In the genomic region with DNA sequence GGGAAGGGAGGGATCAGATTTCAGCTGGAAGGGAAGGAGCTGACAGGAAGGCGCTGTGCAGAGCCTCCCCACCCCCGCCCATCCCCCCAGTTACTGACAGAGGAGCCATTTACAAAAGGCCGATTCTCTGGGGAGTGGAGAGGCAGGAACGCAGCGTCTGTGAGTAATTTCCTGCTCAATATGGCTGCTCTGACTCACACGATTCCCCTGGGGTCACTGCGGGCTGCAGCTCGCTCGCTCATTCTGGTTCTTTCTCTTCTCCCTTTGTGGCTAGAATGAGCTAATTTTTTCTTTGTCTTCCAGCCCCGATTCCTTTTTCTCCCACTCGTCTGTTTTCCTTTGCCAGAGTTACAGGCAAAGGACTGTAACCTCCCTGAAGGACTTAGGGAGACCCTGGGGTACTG, we compare ENCODE assay signal across 1 cellular context.
A peak's percentile ranks its signal among the peaks of the same experiment; 100 is the strongest.
TF ChIP-seq lines count a peak whose summit lies in the region.

No MANE protein-coding gene starts in this region.

TF ChIP-seq in HEK293, 187 proteins besides CTCF, POLR2A, EP300 and RAD21 (continued from another document and continues in another):
- TF ChIP-seq, protein P1, sequence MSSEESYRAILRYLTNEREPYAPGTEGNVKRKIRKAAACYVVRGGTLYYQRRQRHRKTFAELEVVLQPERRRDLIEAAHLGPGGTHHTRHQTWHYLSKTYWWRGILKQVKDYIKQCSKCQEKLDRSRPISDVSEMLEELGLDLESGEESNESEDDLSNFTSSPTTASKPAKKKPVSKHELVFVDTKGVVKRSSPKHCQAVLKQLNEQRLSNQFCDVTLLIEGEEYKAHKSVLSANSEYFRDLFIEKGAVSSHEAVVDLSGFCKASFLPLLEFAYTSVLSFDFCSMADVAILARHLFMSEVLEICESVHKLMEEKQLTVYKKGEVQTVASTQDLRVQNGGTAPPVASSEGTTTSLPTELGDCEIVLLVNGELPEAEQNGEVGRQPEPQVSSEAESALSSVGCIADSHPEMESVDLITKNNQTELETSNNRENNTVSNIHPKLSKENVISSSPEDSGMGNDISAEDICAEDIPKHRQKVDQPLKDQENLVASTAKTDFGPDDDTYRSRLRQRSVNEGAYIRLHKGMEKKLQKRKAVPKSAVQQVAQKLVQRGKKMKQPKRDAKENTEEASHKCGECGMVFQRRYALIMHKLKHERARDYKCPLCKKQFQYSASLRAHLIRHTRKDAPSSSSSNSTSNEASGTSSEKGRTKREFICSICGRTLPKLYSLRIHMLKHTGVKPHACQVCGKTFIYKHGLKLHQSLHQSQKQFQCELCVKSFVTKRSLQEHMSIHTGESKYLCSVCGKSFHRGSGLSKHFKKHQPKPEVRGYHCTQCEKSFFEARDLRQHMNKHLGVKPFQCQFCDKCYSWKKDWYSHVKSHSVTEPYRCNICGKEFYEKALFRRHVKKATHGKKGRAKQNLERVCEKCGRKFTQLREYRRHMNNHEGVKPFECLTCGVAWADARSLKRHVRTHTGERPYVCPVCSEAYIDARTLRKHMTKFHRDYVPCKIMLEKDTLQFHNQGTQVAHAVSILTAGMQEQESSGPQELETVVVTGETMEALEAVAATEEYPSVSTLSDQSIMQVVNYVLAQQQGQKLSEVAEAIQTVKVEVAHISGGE (tag by site-specific recombination; conservative IDR thresholded peaks at IDR 0.05; ENCODE audit: low read depth), result peak; percentile 94
- peak; percentile 26; the same call in 1 of the 2 replicates for TF ChIP-seq ZFHX2 (tag by site-specific recombination; conservative IDR thresholded peaks at IDR 0.05)
- TF ChIP-seq EGR2 (tag by site-specific recombination; IDR thresholded peaks at IDR 0.05; ENCODE audit: low read depth), result no peak
- TF ChIP-seq PRDM1 (tag by site-specific recombination; IDR thresholded peaks at IDR 0.05), result no peak
- TF ChIP-seq SP2 (tag by site-specific recombination; IDR thresholded peaks at IDR 0.05), result peak; percentile 75
- TF ChIP-seq, protein P2, sequence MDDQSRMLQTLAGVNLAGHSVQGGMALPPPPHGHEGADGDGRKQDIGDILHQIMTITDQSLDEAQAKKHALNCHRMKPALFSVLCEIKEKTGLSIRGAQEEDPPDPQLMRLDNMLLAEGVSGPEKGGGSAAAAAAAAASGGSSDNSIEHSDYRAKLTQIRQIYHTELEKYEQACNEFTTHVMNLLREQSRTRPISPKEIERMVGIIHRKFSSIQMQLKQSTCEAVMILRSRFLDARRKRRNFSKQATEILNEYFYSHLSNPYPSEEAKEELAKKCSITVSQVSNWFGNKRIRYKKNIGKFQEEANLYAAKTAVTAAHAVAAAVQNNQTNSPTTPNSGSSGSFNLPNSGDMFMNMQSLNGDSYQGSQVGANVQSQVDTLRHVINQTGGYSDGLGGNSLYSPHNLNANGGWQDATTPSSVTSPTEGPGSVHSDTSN (CRISPR knock-in tag; IDR thresholded peaks at IDR 0.05), result no peak
- TF ChIP-seq, protein P3, sequence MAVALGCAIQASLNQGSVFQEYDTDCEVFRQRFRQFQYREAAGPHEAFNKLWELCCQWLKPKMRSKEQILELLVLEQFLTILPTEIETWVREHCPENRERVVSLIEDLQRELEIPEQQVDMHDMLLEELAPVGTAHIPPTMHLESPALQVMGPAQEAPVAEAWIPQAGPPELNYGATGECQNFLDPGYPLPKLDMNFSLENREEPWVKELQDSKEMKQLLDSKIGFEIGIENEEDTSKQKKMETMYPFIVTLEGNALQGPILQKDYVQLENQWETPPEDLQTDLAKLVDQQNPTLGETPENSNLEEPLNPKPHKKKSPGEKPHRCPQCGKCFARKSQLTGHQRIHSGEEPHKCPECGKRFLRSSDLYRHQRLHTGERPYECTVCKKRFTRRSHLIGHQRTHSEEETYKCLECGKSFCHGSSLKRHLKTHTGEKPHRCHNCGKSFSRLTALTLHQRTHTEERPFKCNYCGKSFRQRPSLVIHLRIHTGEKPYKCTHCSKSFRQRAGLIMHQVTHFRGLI (tag by site-specific recombination; IDR thresholded peaks at IDR 0.05), result peak; percentile 51; the same call in 1 of the 2 replicates
- TF ChIP-seq, protein P4, sequence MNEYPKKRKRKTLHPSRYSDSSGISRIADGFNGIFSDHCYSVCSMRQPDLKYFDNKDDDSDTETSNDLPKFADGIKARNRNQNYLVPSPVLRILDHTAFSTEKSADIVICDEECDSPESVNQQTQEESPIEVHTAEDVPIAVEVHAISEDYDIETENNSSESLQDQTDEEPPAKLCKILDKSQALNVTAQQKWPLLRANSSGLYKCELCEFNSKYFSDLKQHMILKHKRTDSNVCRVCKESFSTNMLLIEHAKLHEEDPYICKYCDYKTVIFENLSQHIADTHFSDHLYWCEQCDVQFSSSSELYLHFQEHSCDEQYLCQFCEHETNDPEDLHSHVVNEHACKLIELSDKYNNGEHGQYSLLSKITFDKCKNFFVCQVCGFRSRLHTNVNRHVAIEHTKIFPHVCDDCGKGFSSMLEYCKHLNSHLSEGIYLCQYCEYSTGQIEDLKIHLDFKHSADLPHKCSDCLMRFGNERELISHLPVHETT (tag by site-specific recombination; IDR thresholded peaks at IDR 0.05), result peak; percentile 90
- peak; percentile 74; the same call in 1 of the 2 replicates for TF ChIP-seq ZNF391 (tag by site-specific recombination; IDR thresholded peaks at IDR 0.05; ENCODE audit: borderline replicate concordance, low read depth)
- no peak for TF ChIP-seq ZNF433 (tag by site-specific recombination; IDR thresholded peaks at IDR 0.05; ENCODE audit: low read depth)
- TF ChIP-seq ZNF785 (tag by site-specific recombination; IDR thresholded peaks at IDR 0.05), result no peak
- TF ChIP-seq, protein P5, sequence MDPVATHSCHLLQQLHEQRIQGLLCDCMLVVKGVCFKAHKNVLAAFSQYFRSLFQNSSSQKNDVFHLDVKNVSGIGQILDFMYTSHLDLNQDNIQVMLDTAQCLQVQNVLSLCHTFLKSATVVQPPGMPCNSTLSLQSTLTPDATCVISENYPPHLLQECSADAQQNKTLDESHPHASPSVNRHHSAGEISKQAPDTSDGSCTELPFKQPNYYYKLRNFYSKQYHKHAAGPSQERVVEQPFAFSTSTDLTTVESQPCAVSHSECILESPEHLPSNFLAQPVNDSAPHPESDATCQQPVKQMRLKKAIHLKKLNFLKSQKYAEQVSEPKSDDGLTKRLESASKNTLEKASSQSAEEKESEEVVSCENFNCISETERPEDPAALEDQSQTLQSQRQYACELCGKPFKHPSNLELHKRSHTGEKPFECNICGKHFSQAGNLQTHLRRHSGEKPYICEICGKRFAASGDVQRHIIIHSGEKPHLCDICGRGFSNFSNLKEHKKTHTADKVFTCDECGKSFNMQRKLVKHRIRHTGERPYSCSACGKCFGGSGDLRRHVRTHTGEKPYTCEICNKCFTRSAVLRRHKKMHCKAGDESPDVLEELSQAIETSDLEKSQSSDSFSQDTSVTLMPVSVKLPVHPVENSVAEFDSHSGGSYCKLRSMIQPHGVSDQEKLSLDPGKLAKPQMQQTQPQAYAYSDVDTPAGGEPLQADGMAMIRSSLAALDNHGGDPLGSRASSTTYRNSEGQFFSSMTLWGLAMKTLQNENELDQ (tag by site-specific recombination; IDR thresholded peaks at IDR 0.05; ENCODE audit: low read depth), result no peak
- no peak for TF ChIP-seq ZNF791 (tag by site-specific recombination; IDR thresholded peaks at IDR 0.05)
- no peak for TF ChIP-seq ZNF571 (tag by site-specific recombination; IDR thresholded peaks at IDR 0.05)
- TF ChIP-seq ZNF529 (tag by site-specific recombination; IDR thresholded peaks at IDR 0.05; ENCODE audit: insufficient replicate concordance), result no peak
- TF ChIP-seq, protein P6, sequence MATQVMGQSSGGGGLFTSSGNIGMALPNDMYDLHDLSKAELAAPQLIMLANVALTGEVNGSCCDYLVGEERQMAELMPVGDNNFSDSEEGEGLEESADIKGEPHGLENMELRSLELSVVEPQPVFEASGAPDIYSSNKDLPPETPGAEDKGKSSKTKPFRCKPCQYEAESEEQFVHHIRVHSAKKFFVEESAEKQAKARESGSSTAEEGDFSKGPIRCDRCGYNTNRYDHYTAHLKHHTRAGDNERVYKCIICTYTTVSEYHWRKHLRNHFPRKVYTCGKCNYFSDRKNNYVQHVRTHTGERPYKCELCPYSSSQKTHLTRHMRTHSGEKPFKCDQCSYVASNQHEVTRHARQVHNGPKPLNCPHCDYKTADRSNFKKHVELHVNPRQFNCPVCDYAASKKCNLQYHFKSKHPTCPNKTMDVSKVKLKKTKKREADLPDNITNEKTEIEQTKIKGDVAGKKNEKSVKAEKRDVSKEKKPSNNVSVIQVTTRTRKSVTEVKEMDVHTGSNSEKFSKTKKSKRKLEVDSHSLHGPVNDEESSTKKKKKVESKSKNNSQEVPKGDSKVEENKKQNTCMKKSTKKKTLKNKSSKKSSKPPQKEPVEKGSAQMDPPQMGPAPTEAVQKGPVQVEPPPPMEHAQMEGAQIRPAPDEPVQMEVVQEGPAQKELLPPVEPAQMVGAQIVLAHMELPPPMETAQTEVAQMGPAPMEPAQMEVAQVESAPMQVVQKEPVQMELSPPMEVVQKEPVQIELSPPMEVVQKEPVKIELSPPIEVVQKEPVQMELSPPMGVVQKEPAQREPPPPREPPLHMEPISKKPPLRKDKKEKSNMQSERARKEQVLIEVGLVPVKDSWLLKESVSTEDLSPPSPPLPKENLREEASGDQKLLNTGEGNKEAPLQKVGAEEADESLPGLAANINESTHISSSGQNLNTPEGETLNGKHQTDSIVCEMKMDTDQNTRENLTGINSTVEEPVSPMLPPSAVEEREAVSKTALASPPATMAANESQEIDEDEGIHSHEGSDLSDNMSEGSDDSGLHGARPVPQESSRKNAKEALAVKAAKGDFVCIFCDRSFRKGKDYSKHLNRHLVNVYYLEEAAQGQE (tag by site-specific recombination; IDR thresholded peaks at IDR 0.05), result no peak
- TF ChIP-seq ZNF16 (tag by site-specific recombination; IDR thresholded peaks at IDR 0.05; ENCODE audit: low read depth), result no peak
- no peak for TF ChIP-seq ZNF776 (tag by site-specific recombination; IDR thresholded peaks at IDR 0.05; ENCODE audit: borderline replicate concordance)
- TF ChIP-seq ZNF169 (tag by site-specific recombination; IDR thresholded peaks at IDR 0.05), result no peak
- no peak for TF ChIP-seq ZNF521 (tag by site-specific recombination; IDR thresholded peaks at IDR 0.05)
- peak; percentile 90 for TF ChIP-seq YY1 (tag by site-specific recombination; IDR thresholded peaks at IDR 0.05)
- TF ChIP-seq ZNF544 (tag by site-specific recombination; IDR thresholded peaks at IDR 0.05), result no peak
- TF ChIP-seq ZNF560 (tag by site-specific recombination; IDR thresholded peaks at IDR 0.05; ENCODE audit: borderline replicate concordance), result no peak
- no peak for TF ChIP-seq HOXD13 (CRISPR knock-in tag; IDR thresholded peaks at IDR 0.05; ENCODE audit: borderline replicate concordance)
- no peak for TF ChIP-seq ZNF626 (tag by site-specific recombination; IDR thresholded peaks at IDR 0.05)
- TF ChIP-seq ZNF366 (tag by site-specific recombination; conservative IDR thresholded peaks at IDR 0.05), result peak; percentile 89
- TF ChIP-seq ZNF214 (tag by site-specific recombination; IDR thresholded peaks at IDR 0.05; ENCODE audit: borderline replicate concordance), result no peak
- no peak for TF ChIP-seq ZNF354C (tag by site-specific recombination; IDR thresholded peaks at IDR 0.05; ENCODE audit: borderline replicate concordance, low read depth)
- no peak for TF ChIP-seq ZNF138 (tag by site-specific recombination; IDR thresholded peaks at IDR 0.05; ENCODE audit: borderline replicate concordance)
- TF ChIP-seq ZNF843 (tag by site-specific recombination; IDR thresholded peaks at IDR 0.05), result peak; percentile 79
- TF ChIP-seq, protein P7, sequence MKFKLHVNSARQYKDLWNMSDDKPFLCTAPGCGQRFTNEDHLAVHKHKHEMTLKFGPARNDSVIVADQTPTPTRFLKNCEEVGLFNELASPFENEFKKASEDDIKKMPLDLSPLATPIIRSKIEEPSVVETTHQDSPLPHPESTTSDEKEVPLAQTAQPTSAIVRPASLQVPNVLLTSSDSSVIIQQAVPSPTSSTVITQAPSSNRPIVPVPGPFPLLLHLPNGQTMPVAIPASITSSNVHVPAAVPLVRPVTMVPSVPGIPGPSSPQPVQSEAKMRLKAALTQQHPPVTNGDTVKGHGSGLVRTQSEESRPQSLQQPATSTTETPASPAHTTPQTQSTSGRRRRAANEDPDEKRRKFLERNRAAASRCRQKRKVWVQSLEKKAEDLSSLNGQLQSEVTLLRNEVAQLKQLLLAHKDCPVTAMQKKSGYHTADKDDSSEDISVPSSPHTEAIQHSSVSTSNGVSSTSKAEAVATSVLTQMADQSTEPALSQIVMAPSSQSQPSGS (tag by site-specific recombination; IDR thresholded peaks at IDR 0.05; ENCODE audit: low read depth), result no peak
- TF ChIP-seq, protein P8, sequence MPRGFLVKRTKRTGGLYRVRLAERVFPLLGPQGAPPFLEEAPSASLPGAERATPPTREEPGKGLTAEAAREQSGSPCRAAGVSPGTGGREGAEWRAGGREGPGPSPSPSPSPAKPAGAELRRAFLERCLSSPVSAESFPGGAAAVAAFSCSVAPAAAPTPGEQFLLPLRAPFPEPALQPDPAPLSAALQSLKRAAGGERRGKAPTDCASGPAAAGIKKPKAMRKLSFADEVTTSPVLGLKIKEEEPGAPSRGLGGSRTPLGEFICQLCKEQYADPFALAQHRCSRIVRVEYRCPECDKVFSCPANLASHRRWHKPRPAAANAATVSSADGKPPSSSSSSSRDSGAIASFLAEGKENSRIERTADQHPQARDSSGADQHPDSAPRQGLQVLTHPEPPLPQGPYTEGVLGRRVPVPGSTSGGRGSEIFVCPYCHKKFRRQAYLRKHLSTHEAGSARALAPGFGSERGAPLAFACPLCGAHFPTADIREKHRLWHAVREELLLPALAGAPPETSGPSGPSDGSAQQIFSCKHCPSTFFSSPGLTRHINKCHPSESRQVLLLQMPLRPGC (tag by site-specific recombination; IDR thresholded peaks at IDR 0.05), result peak; percentile 92
- TF ChIP-seq SCRT2 (tag by site-specific recombination; IDR thresholded peaks at IDR 0.05), result no peak
- peak; percentile 83; the same call in 1 of the 2 replicates for TF ChIP-seq BCL11B (tag by site-specific recombination; IDR thresholded peaks at IDR 0.05; ENCODE audit: low read depth)
- no peak for TF ChIP-seq GLI4 (tag by site-specific recombination; IDR thresholded peaks at IDR 0.05)
- no peak for TF ChIP-seq ZNF114 (tag by site-specific recombination; IDR thresholded peaks at IDR 0.05)
- TF ChIP-seq, protein P9, sequence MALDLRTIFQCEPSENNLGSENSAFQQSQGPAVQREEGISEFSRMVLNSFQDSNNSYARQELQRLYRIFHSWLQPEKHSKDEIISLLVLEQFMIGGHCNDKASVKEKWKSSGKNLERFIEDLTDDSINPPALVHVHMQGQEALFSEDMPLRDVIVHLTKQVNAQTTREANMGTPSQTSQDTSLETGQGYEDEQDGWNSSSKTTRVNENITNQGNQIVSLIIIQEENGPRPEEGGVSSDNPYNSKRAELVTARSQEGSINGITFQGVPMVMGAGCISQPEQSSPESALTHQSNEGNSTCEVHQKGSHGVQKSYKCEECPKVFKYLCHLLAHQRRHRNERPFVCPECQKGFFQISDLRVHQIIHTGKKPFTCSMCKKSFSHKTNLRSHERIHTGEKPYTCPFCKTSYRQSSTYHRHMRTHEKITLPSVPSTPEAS (tag by site-specific recombination; IDR thresholded peaks at IDR 0.05), result 0 out of 2 replicates have a peak, but pooled peaks have one; percentile 38
- TF ChIP-seq, protein P10, sequence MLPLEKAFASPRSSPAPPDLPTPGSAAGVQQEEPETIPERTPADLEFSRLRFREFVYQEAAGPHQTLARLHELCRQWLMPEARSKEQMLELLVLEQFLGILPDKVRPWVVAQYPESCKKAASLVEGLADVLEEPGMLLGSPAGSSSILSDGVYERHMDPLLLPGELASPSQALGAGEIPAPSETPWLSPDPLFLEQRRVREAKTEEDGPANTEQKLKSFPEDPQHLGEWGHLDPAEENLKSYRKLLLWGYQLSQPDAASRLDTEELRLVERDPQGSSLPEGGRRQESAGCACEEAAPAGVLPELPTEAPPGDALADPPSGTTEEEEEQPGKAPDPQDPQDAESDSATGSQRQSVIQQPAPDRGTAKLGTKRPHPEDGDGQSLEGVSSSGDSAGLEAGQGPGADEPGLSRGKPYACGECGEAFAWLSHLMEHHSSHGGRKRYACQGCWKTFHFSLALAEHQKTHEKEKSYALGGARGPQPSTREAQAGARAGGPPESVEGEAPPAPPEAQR (tag by site-specific recombination; IDR thresholded peaks at IDR 0.05), result no peak
- no peak for TF ChIP-seq ZNF221 (tag by site-specific recombination; IDR thresholded peaks at IDR 0.05; ENCODE audit: borderline replicate concordance)
